ENCODE assay signal across 9 cellular contexts in the genomic region with DNA sequence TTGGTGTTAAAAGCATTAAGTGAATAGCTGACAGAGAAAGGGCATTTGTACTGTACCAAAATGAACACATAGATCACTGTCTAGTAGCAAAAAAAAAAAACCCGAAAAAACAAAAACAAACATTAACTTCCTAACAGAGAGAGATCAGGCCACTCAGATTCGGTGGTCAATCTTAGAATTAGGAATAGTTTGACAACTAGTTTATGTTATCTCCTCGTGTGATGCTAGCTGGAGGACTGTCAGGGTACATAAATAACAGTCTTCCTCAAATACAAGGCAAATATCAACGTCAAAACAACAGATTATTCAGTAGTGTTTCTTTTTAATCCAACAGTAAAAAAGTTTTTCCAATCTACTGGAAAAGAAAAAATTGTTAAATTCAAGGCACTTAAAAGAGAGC. TPM values are rescaled to one million over a fixed set of nuclear protein-coding genes. Genes with fewer than 3 reads are reported as not detected.
A peak's percentile ranks its signal among the peaks of the same experiment; 100 is the strongest.
DNase-seq lines count a peak whose midpoint lies in the region; ATAC-seq and TF ChIP-seq lines count a peak whose summit lies in the region.
"Had no signal": no experiment of that assay in that cellular context is flagged by ENCODE, and none has a peak within 500 bp of the region (broad histone marks: within the 10 kb centered on the region; RNA-seq: fewer than 3 reads in every experiment).

No MANE protein-coding gene starts in this region.

- intact Hi-C loops in naive thymus-derived CD4-positive, alpha-beta T cell (cut with micrococcal nuclease), result loop anchor here (1.0 to 10.0 kb wide), 12 partner anchors 10 to 1741 kb away; a partner anchor contains a TSS

- no peaks in the 10 kb centered on the region for H4K20me1 ChIP-seq in KMS-11 (ENCODE audit: insufficient read depth)

- H3K27me3 Mint-ChIP-seq in naive thymus-derived CD4-positive, alpha-beta T cell, result no peaks in the 10 kb centered on the region

- H3K4me1 Mint-ChIP-seq in naive thymus-derived CD4-positive, alpha-beta T cell, result peaks cover 12 to 53% (median 43%) of the 10 kb centered on the region in 7 donors

- H3K27ac ChIP-seq in ACC112 (ENCODE audit: low read depth, low read length), result peak overlapping the region; percentile 61
- H3K27ac ChIP-seq in KMS-11, result peak overlapping the region; percentile 86; the same call in 1 of the 2 replicates
- peak overlapping the region; percentile 97 to 99 for H3K27ac ChIP-seq in coronary artery
- no peak overlapping the region for H3K27ac ChIP-seq in naive thymus-derived CD4-positive, alpha-beta T cell (ENCODE audit: low read depth, low read length)

- no peak for DNase-seq in coronary artery (ENCODE audit: low spot score)
- no peak for DNase-seq in naive thymus-derived CD4-positive, alpha-beta T cell
- DNase-seq in MV-4-11 (lab: John Stamatoyannopoulos, UW), result no peak
- DNase-seq in activated effector memory CD4-positive, alpha-beta T cell treated with anti-CD3 and anti-CD28 coated beads, Interleukin-2, amount 50 U/mL, for 16 hours, result no peak
- DNase-seq: NCI-H2227 treated with DMSO at 0.1 percent for 48 hours had no signal

- H3K27ac Mint-ChIP-seq in naive thymus-derived CD4-positive, alpha-beta T cell, result peak overlapping the region; percentile 90 to 98 (median 97)

- H3K27me3 ChIP-seq in ACC112 (ENCODE audit: insufficient read depth, low read length) (no peaks in the 10 kb centered on the region), KMS-11 (ENCODE audit: insufficient read depth, low read depth) (no peaks in the 10 kb centered on the region)
- H3K27me3 ChIP-seq in naive thymus-derived CD4-positive, alpha-beta T cell (ENCODE audit: control insufficient read depth in 2 of 2, insufficient read depth in 2 of 2, low read length in 2 of 2), result no peaks in the 10 kb centered on the region

- CTCF ChIA-PET in naive thymus-derived CD4-positive, alpha-beta T cell (lab: Charles Lee), result interaction anchor here (0.6 to 0.8 kb wide), 2 partner anchors 78 to 1514 kb away, joined by 3 to 4 read pairs; no protein-coding TSS in a partner anchor

- H3K79me2 ChIP-seq in ACC112 (ENCODE audit: control insufficient read depth, insufficient read depth, low read length, unreplicated experiment), result peaks cover 44% of the 10 kb centered on the region
- peaks cover 56% of the 10 kb centered on the region; the same call in 1 of the 2 replicates for H3K79me2 ChIP-seq in KMS-11 (ENCODE audit: insufficient read depth, low read depth)

- H3K36me3 ChIP-seq in ACC112 (ENCODE audit: insufficient read depth, low read length) (peaks cover 6% of the 10 kb centered on the region; the same call in 1 of the 2 replicates), KMS-11 (ENCODE audit: insufficient read depth) (no peaks in the 10 kb centered on the region)
- H3K36me3 ChIP-seq in naive thymus-derived CD4-positive, alpha-beta T cell (ENCODE audit: control insufficient read depth in 2 of 3, insufficient read depth in 3 of 3, low read length in 3 of 3), result peaks cover 0 to 14% (median 0%) of the 10 kb centered on the region in 3 experiments

- H3K4me3 Mint-ChIP-seq in naive thymus-derived CD4-positive, alpha-beta T cell, result peak overlapping the region; percentile 85 to 98 (median 97)

- no peak overlapping the region for H2AFZ ChIP-seq in ACC112 (ENCODE audit: low read length, unreplicated experiment)
- no peak overlapping the region for H2AFZ ChIP-seq in KMS-11 (ENCODE audit: low read depth)

- H3K9me3 Mint-ChIP-seq in naive thymus-derived CD4-positive, alpha-beta T cell, result peaks cover 0 to 5% (median 0%) of the 10 kb centered on the region in 11 donors

- POLR2A ChIA-PET in naive thymus-derived CD4-positive, alpha-beta T cell (lab: Charles Lee), result interaction anchor here (0.6 to 5.6 kb wide), 10 partner anchors 12 to 228 kb away, joined by 3 to 48 read pairs (median 3); a partner anchor contains a TSS

- peak overlapping the region; percentile 57 for H3K4me2 ChIP-seq in KMS-11

- no peaks in the 10 kb centered on the region for H3K9me3 ChIP-seq in naive thymus-derived CD4-positive, alpha-beta T cell (ENCODE audit: control insufficient read depth in 2 of 3, low read length in 3 of 3)

- ATAC-seq in naive thymus-derived CD4-positive, alpha-beta T cell, result no peak
- ATAC-seq in GM19467 (IDR thresholded peaks at IDR 0.05; ENCODE audit: unreplicated experiment) (no peak), GM21526 (IDR thresholded peaks at IDR 0.05; ENCODE audit: low FRiP score, unreplicated experiment) (no peak)

- H3K4me3 ChIP-seq in ACC112 (ENCODE audit: low read depth, low read length), result peak overlapping the region; percentile 98
- no peak overlapping the region for H3K4me3 ChIP-seq in KMS-11 (IDR thresholded peaks at IDR 0.05; ENCODE audit: insufficient read depth, low read depth, low read length)
- peak overlapping the region; percentile 80 for H3K4me3 ChIP-seq in coronary artery
- peak overlapping the region; percentile 80 for H3K4me3 ChIP-seq in naive thymus-derived CD4-positive, alpha-beta T cell (ENCODE audit: low read length)

- peaks cover 0 to 30% (median 15%) of the 10 kb centered on the region in 5 donors for H3K36me3 Mint-ChIP-seq in naive thymus-derived CD4-positive, alpha-beta T cell

- peak overlapping the region; percentile 77; the same call in 1 of the 2 replicates for H3K9ac ChIP-seq in KMS-11

- H3K4me1 ChIP-seq in ACC112 (ENCODE audit: control insufficient read depth, insufficient read depth, low read length, unreplicated experiment) (peaks cover 16% of the 10 kb centered on the region), KMS-11 (ENCODE audit: low read depth, poor library complexity, severe bottlenecking) (peaks cover 15% of the 10 kb centered on the region)
- H3K4me1 ChIP-seq in naive thymus-derived CD4-positive, alpha-beta T cell (ENCODE audit: control insufficient read depth in 2 of 2, insufficient read depth in 2 of 2, low read length in 2 of 2), result peaks cover 22 to 23% of the 10 kb centered on the region in 2 donors

- no peak for TF ChIP-seq CTCF in KMS-11 (conservative IDR thresholded peaks at IDR 0.05; ENCODE audit: low read depth, low read length)
- TF ChIP-seq CTCF in coronary artery (IDR thresholded peaks at IDR 0.05), result no peak

RNA-seq across cellular contexts. Expression of a gene that starts 1.7 kb away (rescaled TPM):
- 10 to 100 TPM; 17.5 to 25.6 (median 24.7) TPM for total RNA-seq in naive thymus-derived CD4-positive, alpha-beta T cell
- 10 to 100 TPM; 21.1 to 29.9 TPM for polyA plus RNA-seq in naive thymus-derived CD4-positive, alpha-beta T cell
